ENCODE assay signal across 1 cellular context in the genomic region with DNA sequence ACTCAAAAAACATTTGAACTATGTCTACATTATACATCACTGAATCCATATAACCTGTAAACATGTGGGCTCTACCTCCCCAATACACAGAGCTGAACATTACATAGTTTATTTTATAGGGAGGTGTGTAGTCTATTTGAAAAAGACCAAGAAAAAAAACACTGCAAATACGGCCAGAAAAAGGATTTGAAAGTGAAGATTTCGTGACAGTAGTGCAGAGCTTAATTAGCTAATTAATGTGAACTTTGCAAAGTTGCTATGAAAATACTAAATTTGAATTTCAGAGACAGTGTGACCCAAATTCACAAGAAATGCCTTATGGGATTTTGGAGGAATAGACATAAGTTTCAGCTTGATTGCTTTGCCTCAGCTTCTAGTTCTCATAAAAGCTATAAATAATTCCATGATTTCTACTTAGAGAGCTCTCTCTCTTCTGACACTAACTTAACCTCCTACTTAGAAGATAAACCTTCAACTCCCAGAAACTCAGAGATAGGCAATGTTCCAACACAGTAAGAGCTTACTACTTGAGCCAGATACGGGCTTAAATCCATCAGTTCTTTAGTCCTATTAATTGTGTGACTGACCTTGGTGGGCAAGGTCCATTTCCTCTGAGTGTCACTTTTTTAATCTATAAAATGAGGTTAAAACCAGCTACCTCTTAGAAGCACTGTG.
TF ChIP-seq lines count a peak whose summit lies in the region.

No MANE protein-coding gene starts in this region.

TF ChIP-seq in HepG2, 621 proteins besides CTCF, POLR2A, EP300 and RAD21 (continued from another document):
- TF ChIP-seq, protein P1, sequence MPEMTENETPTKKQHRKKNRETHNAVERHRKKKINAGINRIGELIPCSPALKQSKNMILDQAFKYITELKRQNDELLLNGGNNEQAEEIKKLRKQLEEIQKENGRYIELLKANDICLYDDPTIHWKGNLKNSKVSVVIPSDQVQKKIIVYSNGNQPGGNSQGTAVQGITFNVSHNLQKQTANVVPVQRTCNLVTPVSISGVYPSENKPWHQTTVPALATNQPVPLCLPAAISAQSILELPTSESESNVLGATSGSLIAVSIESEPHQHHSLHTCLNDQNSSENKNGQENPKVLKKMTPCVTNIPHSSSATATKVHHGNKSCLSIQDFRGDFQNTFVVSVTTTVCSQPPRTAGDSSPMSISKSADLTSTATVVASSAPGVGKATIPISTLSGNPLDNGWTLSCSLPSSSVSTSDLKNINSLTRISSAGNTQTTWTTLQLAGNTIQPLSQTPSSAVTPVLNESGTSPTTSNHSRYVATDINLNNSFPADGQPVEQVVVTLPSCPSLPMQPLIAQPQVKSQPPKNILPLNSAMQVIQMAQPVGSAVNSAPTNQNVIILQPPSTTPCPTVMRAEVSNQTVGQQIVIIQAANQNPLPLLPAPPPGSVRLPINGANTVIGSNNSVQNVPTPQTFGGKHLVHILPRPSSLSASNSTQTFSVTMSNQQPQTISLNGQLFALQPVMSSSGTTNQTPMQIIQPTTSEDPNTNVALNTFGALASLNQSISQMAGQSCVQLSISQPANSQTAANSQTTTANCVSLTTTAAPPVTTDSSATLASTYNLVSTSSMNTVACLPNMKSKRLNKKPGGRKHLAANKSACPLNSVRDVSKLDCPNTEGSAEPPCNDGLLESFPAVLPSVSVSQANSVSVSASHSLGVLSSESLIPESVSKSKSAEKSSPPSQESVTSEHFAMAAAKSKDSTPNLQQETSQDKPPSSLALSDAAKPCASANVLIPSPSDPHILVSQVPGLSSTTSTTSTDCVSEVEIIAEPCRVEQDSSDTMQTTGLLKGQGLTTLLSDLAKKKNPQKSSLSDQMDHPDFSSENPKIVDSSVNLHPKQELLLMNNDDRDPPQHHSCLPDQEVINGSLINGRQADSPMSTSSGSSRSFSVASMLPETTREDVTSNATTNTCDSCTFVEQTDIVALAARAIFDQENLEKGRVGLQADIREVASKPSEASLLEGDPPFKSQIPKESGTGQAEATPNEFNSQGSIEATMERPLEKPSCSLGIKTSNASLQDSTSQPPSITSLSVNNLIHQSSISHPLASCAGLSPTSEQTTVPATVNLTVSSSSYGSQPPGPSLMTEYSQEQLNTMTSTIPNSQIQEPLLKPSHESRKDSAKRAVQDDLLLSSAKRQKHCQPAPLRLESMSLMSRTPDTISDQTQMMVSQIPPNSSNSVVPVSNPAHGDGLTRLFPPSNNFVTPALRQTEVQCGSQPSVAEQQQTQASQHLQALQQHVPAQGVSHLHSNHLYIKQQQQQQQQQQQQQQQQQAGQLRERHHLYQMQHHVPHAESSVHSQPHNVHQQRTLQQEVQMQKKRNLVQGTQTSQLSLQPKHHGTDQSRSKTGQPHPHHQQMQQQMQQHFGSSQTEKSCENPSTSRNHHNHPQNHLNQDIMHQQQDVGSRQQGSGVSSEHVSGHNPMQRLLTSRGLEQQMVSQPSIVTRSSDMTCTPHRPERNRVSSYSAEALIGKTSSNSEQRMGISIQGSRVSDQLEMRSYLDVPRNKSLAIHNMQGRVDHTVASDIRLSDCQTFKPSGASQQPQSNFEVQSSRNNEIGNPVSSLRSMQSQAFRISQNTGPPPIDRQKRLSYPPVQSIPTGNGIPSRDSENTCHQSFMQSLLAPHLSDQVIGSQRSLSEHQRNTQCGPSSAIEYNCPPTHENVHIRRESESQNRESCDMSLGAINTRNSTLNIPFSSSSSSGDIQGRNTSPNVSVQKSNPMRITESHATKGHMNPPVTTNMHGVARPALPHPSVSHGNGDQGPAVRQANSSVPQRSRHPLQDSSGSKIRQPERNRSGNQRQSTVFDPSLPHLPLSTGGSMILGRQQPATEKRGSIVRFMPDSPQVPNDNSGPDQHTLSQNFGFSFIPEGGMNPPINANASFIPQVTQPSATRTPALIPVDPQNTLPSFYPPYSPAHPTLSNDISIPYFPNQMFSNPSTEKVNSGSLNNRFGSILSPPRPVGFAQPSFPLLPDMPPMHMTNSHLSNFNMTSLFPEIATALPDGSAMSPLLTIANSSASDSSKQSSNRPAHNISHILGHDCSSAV (CRISPR knock-in tag; IDR thresholded peaks at IDR 0.05; ENCODE audit: borderline replicate concordance), result no peak
- TF ChIP-seq MED1 (CRISPR knock-in tag; IDR thresholded peaks at IDR 0.05), result no peak
- TF ChIP-seq ZNF557 (CRISPR knock-in tag; IDR thresholded peaks at IDR 0.05), result no peak
- TF ChIP-seq SATB2 (CRISPR knock-in tag; IDR thresholded peaks at IDR 0.05), result no peak
- TF ChIP-seq ADNP (CRISPR knock-in tag; IDR thresholded peaks at IDR 0.05), result no peak
